ENCODE assay signal across 20 cellular contexts in the genomic region with DNA sequence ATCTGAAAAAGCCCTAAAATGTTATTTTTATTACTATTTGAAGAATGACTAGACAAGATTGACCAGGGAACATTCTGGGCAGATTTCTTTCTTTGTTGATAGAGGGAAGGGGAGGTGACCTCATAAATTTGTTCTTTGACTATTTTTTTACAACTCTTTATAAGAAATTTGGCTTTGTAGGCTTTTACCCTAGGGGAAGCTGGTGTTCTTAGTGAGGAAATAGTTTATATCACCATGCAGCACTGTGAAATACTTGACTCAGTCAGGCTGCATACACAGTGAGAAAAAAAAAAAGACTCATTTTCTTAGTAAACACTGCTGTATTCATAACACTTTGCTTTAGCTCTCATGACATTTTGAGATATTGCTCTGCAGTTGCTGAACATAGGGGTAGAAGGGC.
DNase-seq lines count a peak whose midpoint lies in the region; ATAC-seq and TF ChIP-seq lines count a peak whose summit lies in the region.
"Had no signal": no experiment of that assay in that cellular context is flagged by ENCODE, and none has a peak within 500 bp of the region (broad histone marks: within the 10 kb centered on the region; RNA-seq: fewer than 3 reads in every experiment).

No MANE protein-coding gene starts in this region.

- no peak overlapping the region for H2BK5ac ChIP-seq in mesenchymal stem cell (ENCODE audit: low read depth, low read length, poor library complexity, severe bottlenecking)

- no peaks in the 10 kb centered on the region for H3F3A ChIP-seq in Loucy (ENCODE audit: low read depth)

- H3K27ac ChIP-seq in mesenchymal stem cell (ENCODE audit: low read length, poor library complexity, severe bottlenecking), result no peak overlapping the region
- peak overlapping the region; percentile 67 for H3K27ac ChIP-seq in suprapubic skin
- H3K27ac ChIP-seq: C4-2B had no signal

- H2AFZ ChIP-seq in Loucy (ENCODE audit: low read length) (0 out of 2 replicates have a peak overlapping the region, but pooled peaks have one; percentile 13), mesenchymal stem cell (ENCODE audit: low read depth, low read length) (no peak overlapping the region)

- no peak overlapping the region for H3K9ac ChIP-seq in Loucy (ENCODE audit: low read depth, low read length, poor library complexity, severe bottlenecking)
- no peak overlapping the region for H3K9ac ChIP-seq in mesenchymal stem cell (ENCODE audit: low read length)

- no peak overlapping the region for H3K4me3 ChIP-seq in Loucy (ENCODE audit: low read length, poor library complexity, severe bottlenecking)
- no peak overlapping the region for H3K4me3 ChIP-seq in mesenchymal stem cell (ENCODE audit: insufficient read depth in 1 of 2, low read depth in 1 of 2, low read length in 2 of 2)
- H3K4me3 ChIP-seq in suprapubic skin, result no peak overlapping the region

- TF ChIP-seq CTCF in Loucy (conservative IDR thresholded peaks at IDR 0.05; ENCODE audit: low read length) (no peak), suprapubic skin (IDR thresholded peaks at IDR 0.05) (no peak)

- H2BK12ac ChIP-seq in mesenchymal stem cell (ENCODE audit: low read length in 2 of 2), result no peak overlapping the region

- TF ChIP-seq EP300 in suprapubic skin (IDR thresholded peaks at IDR 0.05), result no peak

- no peaks in the 10 kb centered on the region for H3K79me2 ChIP-seq in Loucy (ENCODE audit: insufficient read depth, low read length)

- H3K4me3 Mint-ChIP-seq in stimulated activated memory B cell treated with anti-CD40 and anti-IgM and Interleukin-4, amounts not matched to agents 10 μg/mL and 1 μg/mL and 100 μg/mL, for 72 hours, result no peak overlapping the region
- H3K4me3 Mint-ChIP-seq: activated naive CD8-positive, alpha-beta T cell treated with anti-CD3 and anti-CD28 coated beads, Interleukin-2, amount 10 ng/mL, durations not matched to agents 7 days and 5 days had no signal

- no peak overlapping the region for H3K18ac ChIP-seq in mesenchymal stem cell (ENCODE audit: low read depth in 1 of 2, low read length in 2 of 2)

- H3K4me2 ChIP-seq in Loucy (ENCODE audit: low read depth, low read length, poor library complexity, severe bottlenecking), result no peak overlapping the region
- H3K4me2 ChIP-seq in mesenchymal stem cell (ENCODE audit: low read length, poor library complexity, severe bottlenecking), result no peak overlapping the region

- no peaks in the 10 kb centered on the region for H3K4me1 Mint-ChIP-seq in stimulated activated memory B cell treated with anti-CD40 and anti-IgM and Interleukin-4, amounts not matched to agents 10 μg/mL and 1 μg/mL and 100 μg/mL, for 72 hours
- H3K4me1 Mint-ChIP-seq: activated naive CD8-positive, alpha-beta T cell treated with anti-CD3 and anti-CD28 coated beads, Interleukin-2, amount 10 ng/mL, durations not matched to agents 7 days and 5 days had no signal

- H3K9me3 Mint-ChIP-seq in stimulated activated memory B cell treated with anti-CD40 and anti-IgM and Interleukin-4, amounts not matched to agents 10 μg/mL and 1 μg/mL and 100 μg/mL, for 72 hours, result no peaks in the 10 kb centered on the region
- H3K9me3 Mint-ChIP-seq: activated naive CD8-positive, alpha-beta T cell treated with anti-CD3 and anti-CD28 coated beads, Interleukin-2, amount 10 ng/mL, durations not matched to agents 7 days and 5 days had no signal

- no peak for TF ChIP-seq POLR2A in suprapubic skin (IDR thresholded peaks at IDR 0.05)

- no peak overlapping the region for H3K23ac ChIP-seq in mesenchymal stem cell (ENCODE audit: low read length in 2 of 2)

- H3K4ac ChIP-seq in mesenchymal stem cell (ENCODE audit: low read depth in 1 of 2, low read length in 2 of 2), result no peak overlapping the region

- no peak overlapping the region for H2AK5ac ChIP-seq in mesenchymal stem cell (ENCODE audit: low read length, severe bottlenecking)

- no peak overlapping the region for H3K14ac ChIP-seq in mesenchymal stem cell (ENCODE audit: low read length in 2 of 2)

- peaks cover 11% of the 10 kb centered on the region for H3K27me3 Mint-ChIP-seq in stimulated activated memory B cell treated with anti-CD40 and anti-IgM and Interleukin-4, amounts not matched to agents 10 μg/mL and 1 μg/mL and 100 μg/mL, for 72 hours
- H3K27me3 Mint-ChIP-seq: activated naive CD8-positive, alpha-beta T cell treated with anti-CD3 and anti-CD28 coated beads, Interleukin-2, amount 10 ng/mL, durations not matched to agents 7 days and 5 days had no signal

- no peak overlapping the region for H2BK15ac ChIP-seq in mesenchymal stem cell (ENCODE audit: low read depth, poor library complexity, severe bottlenecking)

- H3K79me1 ChIP-seq in mesenchymal stem cell (replicated peaks; ENCODE audit: low read length, poor library complexity, severe bottlenecking), result no peaks in the 10 kb centered on the region

- no peak for ATAC-seq in stimulated activated naive CD8-positive, alpha-beta T cell treated with anti-CD3 and anti-CD28 coated beads, Interleukin-15, Interleukin-2, amounts not matched to agents 100 U/mL and 50 U/mL, for 24 hours
- ATAC-seq in stimulated activated memory B cell treated with anti-CD40 and anti-IgM and Interleukin-4, amounts not matched to agents 10 μg/mL and 1 μg/mL and 100 μg/mL, for 72 hours, result no peak

- H3K36me3 Mint-ChIP-seq in stimulated activated memory B cell treated with anti-CD40 and anti-IgM and Interleukin-4, amounts not matched to agents 10 μg/mL and 1 μg/mL and 100 μg/mL, for 72 hours, result no peaks in the 10 kb centered on the region
- H3K36me3 Mint-ChIP-seq: activated naive CD8-positive, alpha-beta T cell treated with anti-CD3 and anti-CD28 coated beads, Interleukin-2, amount 10 ng/mL, durations not matched to agents 7 days and 5 days had no signal

- no peak overlapping the region for H4K8ac ChIP-seq in mesenchymal stem cell (ENCODE audit: low read length)

- H3K9me2 ChIP-seq in Loucy (replicated peaks; ENCODE audit: low read depth, low read length), result no peaks in the 10 kb centered on the region

- no peaks in the 10 kb centered on the region for H3K9me3 ChIP-seq in Loucy (ENCODE audit: insufficient read depth, low read depth, low read length)
- H3K9me3 ChIP-seq in mesenchymal stem cell (ENCODE audit: control insufficient read depth, low read length), result no peaks in the 10 kb centered on the region
- H3K9me3 ChIP-seq in suprapubic skin, result no peaks in the 10 kb centered on the region

- H4K20me1 ChIP-seq in Loucy (ENCODE audit: insufficient read depth, low read length, poor library complexity, severe bottlenecking), result no peaks in the 10 kb centered on the region

- no peaks in the 10 kb centered on the region for H3K27me3 ChIP-seq in Loucy (ENCODE audit: insufficient read depth, low read length, poor library complexity, severe bottlenecking)
- H3K27me3 ChIP-seq in mesenchymal stem cell (ENCODE audit: control insufficient read depth in 1 of 2, insufficient read depth in 1 of 2, low read length in 2 of 2), result no peaks in the 10 kb centered on the region
- H3K27me3 ChIP-seq in suprapubic skin, result no peaks in the 10 kb centered on the region

- no peak overlapping the region for H2BK120ac ChIP-seq in mesenchymal stem cell (ENCODE audit: low read depth, low read length)

- DNase-seq in fibroblast of gingiva (ENCODE audit: low read depth), result peak; percentile 11
- peak; percentile 6 for DNase-seq in mesenchymal stem cell
- DNase-seq in suprapubic skin (ENCODE audit: low spot score in 2 of 2), result no peak
- no peak for DNase-seq in NCI-H2029 treated with DMSO at 0.1 percent for 48 hours (lab: John Stamatoyannopoulos, UW)
- no peak for DNase-seq in stimulated activated naive CD8-positive, alpha-beta T cell treated with anti-CD3 and anti-CD28 coated beads, Interleukin-15, Interleukin-2, amounts not matched to agents 100 U/mL and 50 U/mL, for 24 hours
- DNase-seq in OCI-M2 (lab: John Stamatoyannopoulos, UW; ENCODE audit: unreplicated experiment), result no peak
- DNase-seq: activated CD4-positive, alpha-beta T cell treated with anti-CD3 and anti-CD28 coated beads for 1 hour; activated naive CD8-positive, alpha-beta T cell treated with anti-CD3 and anti-CD28 coated beads, Interleukin-2, amount 10 ng/mL, durations not matched to agents 7 days and 5 days; DMS153; hypothalamus; kidney; MV-4-11; NCI-H2081 treated with DMSO at 0.1 percent for 48 hours; NCI-H526 treated with DMSO at 0.1 percent for 48 hours; OCI-M1; stimulated activated CD8-positive, alpha-beta memory T cell treated with anti-CD3 and anti-CD28 coated beads, Interleukin-4, amount 100 ng/mL, for 48 hours; T-helper 9 cell had no signal

- no peak overlapping the region for H4K91ac ChIP-seq in mesenchymal stem cell (ENCODE audit: low read length)

- no peak overlapping the region for H3K27ac Mint-ChIP-seq in stimulated activated memory B cell treated with anti-CD40 and anti-IgM and Interleukin-4, amounts not matched to agents 10 μg/mL and 1 μg/mL and 100 μg/mL, for 72 hours
- H3K27ac Mint-ChIP-seq: activated naive CD8-positive, alpha-beta T cell treated with anti-CD3 and anti-CD28 coated beads, Interleukin-2, amount 10 ng/mL, durations not matched to agents 7 days and 5 days had no signal

- H3K4me1 ChIP-seq in Loucy (ENCODE audit: insufficient read depth, low read length, poor library complexity, severe bottlenecking) (peaks cover 18% of the 10 kb centered on the region), mesenchymal stem cell (ENCODE audit: control insufficient read depth, insufficient read depth, low read depth, low read length) (no peaks in the 10 kb centered on the region), suprapubic skin (peaks cover 27% of the 10 kb centered on the region)

- H3K36me3 ChIP-seq in Loucy (ENCODE audit: insufficient read depth, low read length) (no peaks in the 10 kb centered on the region), mesenchymal stem cell (ENCODE audit: control insufficient read depth in 1 of 2, insufficient read depth in 2 of 2, low read depth in 1 of 2, low read length in 2 of 2) (no peaks in the 10 kb centered on the region), suprapubic skin (no peaks in the 10 kb centered on the region)

Comparison
In these comparisons a context has a peak if more than half of its experiments do, and no peak if none do; other contexts are left out.
1. DNase-seq: peak in fibroblast of gingiva (single experiment) and mesenchymal stem cell (single experiment); none in suprapubic skin (0 of 2), NCI-H2029 treated with DMSO at 0.1 percent for 48 hours (single experiment), stimulated activated naive CD8-positive, alpha-beta T cell treated with anti-CD3 and anti-CD28 coated beads, Interleukin-15, Interleukin-2, amounts not matched to agents 100 U/mL and 50 U/mL, for 24 hours (single experiment) and OCI-M2 (single experiment).